ENCODE assay signal across 9 cellular contexts in genomic region chr11:111378773-111379499, GRCh38. TPM values are rescaled to one million over a fixed set of nuclear protein-coding genes. Genes with fewer than 3 reads are reported as not detected.
DNase-seq lines count a peak whose midpoint lies in the region; ATAC-seq and TF ChIP-seq lines count a peak whose summit lies in the region.
"Had no signal": no experiment of that assay in that cellular context is flagged by ENCODE, and none has a peak within 500 bp of the region (broad histone marks: within the 10 kb centered on the region; RNA-seq: fewer than 3 reads in every experiment).

Gene POU2AF1, minus strand, starts transcription at chr11:111379275. Its CDS starts 98 bp downstream, at chr11:111379177.

- CTCF ChIA-PET in Panc1 (lab: Charles Lee): no interaction called here
- CTCF ChIA-PET in PC-9 (lab: Charles Lee): no interaction called here

- no peaks in the 10 kb centered on the region; the same call in 2 of the 3 replicates for H3K4me1 Mint-ChIP-seq in GM23338
- H3K4me1 Mint-ChIP-seq in activated naive CD8-positive, alpha-beta T cell treated with anti-CD3 and anti-CD28 coated beads, Interleukin-2, amount 10 ng/mL, durations not matched to agents 7 days and 5 days: peaks cover 28% of the 10 kb centered on the region

- POLR2A ChIA-PET in Panc1 (lab: Charles Lee) (no interaction called here), PC-9 (lab: Charles Lee; ENCODE audit: unreplicated experiment) (no interaction called here)
- POLR2A ChIA-PET in activated naive CD8-positive, alpha-beta T cell treated with anti-CD3 and anti-CD28 coated beads, Interleukin-2, amount 10 ng/mL, durations not matched to agents 7 days and 5 days (lab: Charles Lee): interaction anchor here (0.6 to 2.8 kb wide), 8 partner anchors 9 to 196 kb away, joined by 3 to 17 read pairs (median 3); no protein-coding TSS in a partner anchor

- H3K4me3 Mint-ChIP-seq in GM23338: no peak within 1 kb of the TSS
- peak within 1 kb of the TSS; percentile 85 for H3K4me3 Mint-ChIP-seq in activated naive CD8-positive, alpha-beta T cell treated with anti-CD3 and anti-CD28 coated beads, Interleukin-2, amount 10 ng/mL, durations not matched to agents 7 days and 5 days

- no peak within 1 kb of the TSS for H3K27ac ChIP-seq in GM23338 (ENCODE audit: low read depth)
- H3K27ac ChIP-seq in Panc1 (ENCODE audit: low read length): no peak within 1 kb of the TSS
- H3K27ac ChIP-seq in osteoblast (ENCODE audit: low read depth, low read length): no peak within 1 kb of the TSS
- H3K27ac ChIP-seq in PC-9: no peak within 1 kb of the TSS
- peak within 1 kb of the TSS in 1 of 4 donors; percentile 63 for H3K27ac ChIP-seq in tibial nerve

- H2AFZ ChIP-seq in GM23338: peak within 1 kb of the TSS; percentile 87
- H2AFZ ChIP-seq in osteoblast (ENCODE audit: low read length): no peak within 1 kb of the TSS
- no peak within 1 kb of the TSS for H2AFZ ChIP-seq in PC-9

- H3K4me1 ChIP-seq in GM23338 (ENCODE audit: insufficient read depth) (no peaks in the 10 kb centered on the region), Panc1 (ENCODE audit: control insufficient read depth, insufficient read depth, low read length) (no peaks in the 10 kb centered on the region), osteoblast (ENCODE audit: insufficient read depth, low read length) (no peaks in the 10 kb centered on the region), PC-9 (replicated peaks; ENCODE audit: insufficient read depth) (peaks cover 31% of the 10 kb centered on the region), tibial nerve (peaks cover 0 to 5% (median 0%) of the 10 kb centered on the region in 4 donors)

- no peak within 1 kb of the TSS for H3K27ac Mint-ChIP-seq in GM23338
- peak within 1 kb of the TSS; percentile 97 for H3K27ac Mint-ChIP-seq in activated naive CD8-positive, alpha-beta T cell treated with anti-CD3 and anti-CD28 coated beads, Interleukin-2, amount 10 ng/mL, durations not matched to agents 7 days and 5 days

- H3K36me3 ChIP-seq in GM23338 (ENCODE audit: insufficient read depth) (no peaks in the 10 kb centered on the region), Panc1 (ENCODE audit: control insufficient read depth, insufficient read depth, low read length) (no peaks in the 10 kb centered on the region), osteoblast (ENCODE audit: insufficient read depth, low read length) (no peaks in the 10 kb centered on the region), PC-9 (ENCODE audit: low read depth) (no peaks in the 10 kb centered on the region), tibial nerve (no peaks in the 10 kb centered on the region)

- H3F3A ChIP-seq in GM23338 (replicated peaks; ENCODE audit: low read depth) (no peaks in the 10 kb centered on the region), PC-9 (ENCODE audit: insufficient read depth, low read depth) (peaks cover 21% of the 10 kb centered on the region; the same call in 1 of the 2 replicates)

- TF ChIP-seq POLR2A in tibial nerve (IDR thresholded peaks at IDR 0.05): no peak

- no peaks in the 10 kb centered on the region for H3K27me3 ChIP-seq in GM23338 (ENCODE audit: insufficient read depth)
- H3K27me3 ChIP-seq in Panc1 (ENCODE audit: control insufficient read depth, insufficient read depth, low read length): no peaks in the 10 kb centered on the region; the same call in 1 of the 2 replicates
- H3K27me3 ChIP-seq in osteoblast (ENCODE audit: insufficient read depth, low read length): no peaks in the 10 kb centered on the region
- H3K27me3 ChIP-seq in PC-9 (ENCODE audit: insufficient read depth, low read depth): no peaks in the 10 kb centered on the region
- peaks cover 0 to 8% of the 10 kb centered on the region in 2 donors for H3K27me3 ChIP-seq in tibial nerve

- H3K9me2 ChIP-seq in GM23338 (ENCODE audit: insufficient read depth): 0 out of 2 replicates have a peak, but pooled peaks cover 11% of the 10 kb centered on the region
- no peaks in the 10 kb centered on the region for H3K9me2 ChIP-seq in PC-9 (ENCODE audit: insufficient read depth)

- no peak for TF ChIP-seq EP300 in tibial nerve (IDR thresholded peaks at IDR 0.05)

- in situ Hi-C loops in Panc1 (cut with HindIII; ENCODE audit: low pct_unique_long_range_greater_than_20kb, low sequenced_read_pairs): no loop called here

- peaks cover 2% of the 10 kb centered on the region for H3K27me3 Mint-ChIP-seq in GM23338 (ENCODE audit: insufficient read depth, low read depth, poor library complexity)
- no peaks in the 10 kb centered on the region for H3K27me3 Mint-ChIP-seq in activated naive CD8-positive, alpha-beta T cell treated with anti-CD3 and anti-CD28 coated beads, Interleukin-2, amount 10 ng/mL, durations not matched to agents 7 days and 5 days

- H4K20me1 ChIP-seq in GM23338 (replicated peaks; ENCODE audit: insufficient read depth): no peaks in the 10 kb centered on the region
- H4K20me1 ChIP-seq in osteoblast (ENCODE audit: insufficient read depth, low read length): no peaks in the 10 kb centered on the region
- no peaks in the 10 kb centered on the region for H4K20me1 ChIP-seq in PC-9 (ENCODE audit: insufficient read depth)

- no peak within 1 kb of the TSS for H3K4me3 ChIP-seq in GM23338
- no peak within 1 kb of the TSS for H3K4me3 ChIP-seq in Panc1 (ENCODE audit: low read depth in 2 of 2, low read length in 2 of 2)
- H3K4me3 ChIP-seq in osteoblast (ENCODE audit: insufficient read depth, low read length): no peak within 1 kb of the TSS
- H3K4me3 ChIP-seq in PC-9: no peak within 1 kb of the TSS
- peak within 1 kb of the TSS in 1 of 4 donors; percentile 32 for H3K4me3 ChIP-seq in tibial nerve

- 36 to 44% methylated on average over 14 to 28 of the region's 30 CpGs for whole genome bisulfite sequencing in tibial nerve, 2 donors

- BruUV-seq in Panc1 (replicated peaks; lab: Mats Ljungman, UMichigan) (no TSS peak), PC-9 (replicated peaks; lab: Mats Ljungman, UMichigan) (no TSS peak)

- DNase-seq in GM10266 (ENCODE audit: extremely low spot score) (peak; percentile 59), GM23338 (ENCODE audit: low spot score) (peak; percentile 48), Panc1 (ENCODE audit: low read depth, low spot score) (no peak), osteoblast (ENCODE audit: insufficient read length, low spot score, missing footprints) (peak; percentile 79), PC-9 (no peak), tibial nerve (ENCODE audit: low spot score in 2 of 2) (no peak), posterior cingulate gyrus (no peak)
- DNase-seq in activated naive CD8-positive, alpha-beta T cell treated with anti-CD3 and anti-CD28 coated beads, Interleukin-2, amount 10 ng/mL, durations not matched to agents 7 days and 5 days: peak; percentile 81

- H3K9me3 Mint-ChIP-seq in GM23338: no peaks in the 10 kb centered on the region
- no peaks in the 10 kb centered on the region for H3K9me3 Mint-ChIP-seq in activated naive CD8-positive, alpha-beta T cell treated with anti-CD3 and anti-CD28 coated beads, Interleukin-2, amount 10 ng/mL, durations not matched to agents 7 days and 5 days

- TF ChIP-seq CTCF in GM10266 (IDR thresholded peaks at IDR 0.05; ENCODE audit: control insufficient read depth, insufficient read depth, low read depth, missing control alignments) (no peak), GM23338 (conservative IDR thresholded peaks at IDR 0.05; ENCODE audit: low read depth in 2 of 2) (no peak), Panc1 (IDR thresholded peaks at IDR 0.05) (no peak), osteoblast (IDR thresholded peaks at IDR 0.05; ENCODE audit: extremely low read depth, low read depth, low read length) (no peak), PC-9 (conservative IDR thresholded peaks at IDR 0.05) (no peak), tibial nerve (IDR thresholded peaks at IDR 0.05) (no peak)

- H3K79me2 ChIP-seq in GM23338 (replicated peaks; ENCODE audit: insufficient read depth): no peaks in the 10 kb centered on the region
- H3K79me2 ChIP-seq in osteoblast (ENCODE audit: insufficient read depth, low read length): no peaks in the 10 kb centered on the region
- H3K79me2 ChIP-seq in PC-9 (ENCODE audit: low read depth): no peaks in the 10 kb centered on the region

- H3K4me2 ChIP-seq in GM23338 (no peak within 1 kb of the TSS), osteoblast (ENCODE audit: insufficient read depth, low read length) (peak within 1 kb of the TSS; percentile 28), PC-9 (no peak within 1 kb of the TSS)

- H3K36me3 Mint-ChIP-seq in GM23338 (ENCODE audit: low read depth): no peaks in the 10 kb centered on the region
- H3K36me3 Mint-ChIP-seq in activated naive CD8-positive, alpha-beta T cell treated with anti-CD3 and anti-CD28 coated beads, Interleukin-2, amount 10 ng/mL, durations not matched to agents 7 days and 5 days: no peaks in the 10 kb centered on the region

- intact Hi-C loops in Panc1 (cut with micrococcal nuclease; ENCODE audit: unreplicated experiment) (no loop called here), PC-9 (cut with micrococcal nuclease; ENCODE audit: unreplicated experiment) (no loop called here), posterior cingulate gyrus (cut with DNase I) (no loop called here)

- no peaks in the 10 kb centered on the region for H3K9me3 ChIP-seq in Panc1 (ENCODE audit: control insufficient read depth, insufficient read depth, low read depth, low read length)
- no peaks in the 10 kb centered on the region for H3K9me3 ChIP-seq in osteoblast (ENCODE audit: low read depth, low read length)
- no peaks in the 10 kb centered on the region for H3K9me3 ChIP-seq in PC-9 (ENCODE audit: insufficient read depth, low read depth)
- no peaks in the 10 kb centered on the region for H3K9me3 ChIP-seq in tibial nerve

- peak; percentile 97 for ATAC-seq in GM23338
- 0 out of 2 replicates have a peak, but pooled peaks have one; percentile 38 for ATAC-seq in Panc1
- ATAC-seq in activated naive CD8-positive, alpha-beta T cell treated with anti-CD3 and anti-CD28 coated beads, Interleukin-2, amount 10 ng/mL, durations not matched to agents 7 days and 5 days (ENCODE audit: low read depth): peak; percentile 94

TF ChIP-seq in GM23338, 12 proteins besides CTCF, POLR2A, EP300 and RAD21 (continues in another document):
- TF ChIP-seq EZH2 (IDR thresholded peaks at IDR 0.05; ENCODE audit: low read depth, unreplicated experiment): no peak
- TF ChIP-seq, protein P1, sequence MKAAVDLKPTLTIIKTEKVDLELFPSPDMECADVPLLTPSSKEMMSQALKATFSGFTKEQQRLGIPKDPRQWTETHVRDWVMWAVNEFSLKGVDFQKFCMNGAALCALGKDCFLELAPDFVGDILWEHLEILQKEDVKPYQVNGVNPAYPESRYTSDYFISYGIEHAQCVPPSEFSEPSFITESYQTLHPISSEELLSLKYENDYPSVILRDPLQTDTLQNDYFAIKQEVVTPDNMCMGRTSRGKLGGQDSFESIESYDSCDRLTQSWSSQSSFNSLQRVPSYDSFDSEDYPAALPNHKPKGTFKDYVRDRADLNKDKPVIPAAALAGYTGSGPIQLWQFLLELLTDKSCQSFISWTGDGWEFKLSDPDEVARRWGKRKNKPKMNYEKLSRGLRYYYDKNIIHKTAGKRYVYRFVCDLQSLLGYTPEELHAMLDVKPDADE (IDR thresholded peaks at IDR 0.05): no peak

RNA-seq across cellular contexts. Expression of gene POU2AF1, which starts in this region (rescaled TPM):
- not detected in 2 replicates for total RNA-seq in GM23338 (2014; rRNA removed; shearing (Covaris generic))
- not detected in 2 replicates for polyA plus RNA-seq in GM23338 (2016; fragmentation: Nextera tagmentation; extraction: Ambion mirVana)
- total RNA-seq in Panc1 (2021; ENCODE audit: unreplicated experiment) (0.18 TPM), osteoblast (not detected in 2 replicates), PC-9 (2021) (0.37 TPM in 1 of 2 replicates, not detected in the other), tibial nerve (under 1 TPM in 1 of 4 donors, not detected in 3; 0.87 TPM)
- polyA plus RNA-seq in Panc1 (2012; ENCODE audit: insufficient read length): not detected
- total RNA-seq in activated naive CD8-positive, alpha-beta T cell treated with anti-CD3 and anti-CD28 coated beads, Interleukin-2, amount 10 ng/mL, durations not matched to agents 7 days and 5 days: 1 to 10 TPM; 1.9 to 2.1 TPM
- total RNA-seq: NCI-H460 had no signal

Comparison
In these comparisons a context has a peak if more than half of its experiments do, and no peak if none do; other contexts are left out.
1. Peak in DNase-seq and ATAC-seq in GM23338; RNA of the gene not detected or under 1 TPM.
2. Peak in ATAC-seq in Panc1; RNA of the gene not detected or under 1 TPM.
3. Peak in DNase-seq and H3K4me2 ChIP-seq in osteoblast; RNA of the gene not detected or under 1 TPM.
4. DNase-seq: peak in GM10266 (single experiment) and activated naive CD8-positive, alpha-beta T cell treated with anti-CD3 and anti-CD28 coated beads, Interleukin-2, amount 10 ng/mL, durations not matched to agents 7 days and 5 days (single experiment); none in Panc1 (single experiment), PC-9 (0 of 2), tibial nerve (0 of 2) and posterior cingulate gyrus (0 of 10).
5. ATAC-seq: peak in every context shown above with its lines; median percentile 97 in GM23338; 94 in activated naive CD8-positive, alpha-beta T cell treated with anti-CD3 and anti-CD28 coated beads, Interleukin-2, amount 10 ng/mL, durations not matched to agents 7 days and 5 days; 38 in Panc1.